In genomic region chr11:57772562-57772961, GRCh38 we compare ENCODE assay signal across 24 cellular contexts. TPM values are rescaled to one million over a fixed set of nuclear protein-coding genes. Genes with fewer than 3 reads are reported as not detected.
DNase-seq lines count a peak whose midpoint lies in the region; ATAC-seq and TF ChIP-seq lines count a peak whose summit lies in the region.
"Had no signal": no experiment of that assay in that cellular context is flagged by ENCODE, and none has a peak within 500 bp of the region (broad histone marks: within the 10 kb centered on the region; RNA-seq: fewer than 3 reads in every experiment).

No MANE protein-coding gene starts in this region.

- peaks cover 70% of the 10 kb centered on the region for H3K4me1 Mint-ChIP-seq in chondrocyte (ENCODE audit: low read depth)
- peaks cover 1 to 32% (median 13%) of the 10 kb centered on the region in 4 donors for H3K4me1 Mint-ChIP-seq in naive thymus-derived CD8-positive, alpha-beta T cell

- no peak overlapping the region for H2BK15ac ChIP-seq in mesenchymal stem cell (ENCODE audit: low read depth, poor library complexity, severe bottlenecking)

- no peak overlapping the region for H3K4me3 Mint-ChIP-seq in chondrocyte (ENCODE audit: unreplicated experiment)
- H3K4me3 Mint-ChIP-seq in naive thymus-derived CD8-positive, alpha-beta T cell, result no peak overlapping the region
- H3K4me3 Mint-ChIP-seq: activated naive CD8-positive, alpha-beta T cell treated with anti-CD3 and anti-CD28 coated beads for 36 hours; CD8-positive, alpha-beta T cell; T-helper 1 cell treated with Interleukin-12 subunit alpha and Interleukin-12 subunit beta and Interleukin-4 antibody, amounts not matched to agents 30 μg/mL and 1 μg/mL, for 36 hours had no signal

- H3K14ac ChIP-seq in mesenchymal stem cell (ENCODE audit: low read length in 2 of 2), result no peak overlapping the region

- no peak overlapping the region for H2AK5ac ChIP-seq in mesenchymal stem cell (ENCODE audit: low read length, severe bottlenecking)

- H3K79me1 ChIP-seq in mesenchymal stem cell (replicated peaks; ENCODE audit: low read length, poor library complexity, severe bottlenecking), result no peaks in the 10 kb centered on the region

- no peak overlapping the region for H3K18ac ChIP-seq in mesenchymal stem cell (ENCODE audit: low read depth in 1 of 2, low read length in 2 of 2)

- H3K4me1 ChIP-seq in cardiac muscle cell (ENCODE audit: low read depth) (peaks cover 42% of the 10 kb centered on the region), right cardiac atrium (ENCODE audit: control insufficient read depth, insufficient read depth, low read length) (peaks cover 25% of the 10 kb centered on the region), mesenchymal stem cell (ENCODE audit: control insufficient read depth, insufficient read depth, low read depth, low read length) (peaks cover 8% of the 10 kb centered on the region), upper lobe of left lung (peaks cover 78 to 90% (median 82%) of the 10 kb centered on the region in 4 donors)

- H3K23ac ChIP-seq in mesenchymal stem cell (ENCODE audit: low read length in 2 of 2), result no peak overlapping the region

- no peak overlapping the region for H2BK5ac ChIP-seq in mesenchymal stem cell (ENCODE audit: low read depth, low read length, poor library complexity, severe bottlenecking)

- H3K4me3 ChIP-seq in cardiac muscle cell (no peak overlapping the region), right cardiac atrium (ENCODE audit: low read length) (no peak overlapping the region), mesenchymal stem cell (ENCODE audit: insufficient read depth in 1 of 2, low read depth in 1 of 2, low read length in 2 of 2) (no peak overlapping the region), upper lobe of left lung (no peak overlapping the region)
- H3K4me3 ChIP-seq: heart right ventricle had no signal

- H4K8ac ChIP-seq in mesenchymal stem cell (ENCODE audit: low read length), result no peak overlapping the region

- 65% methylated on average over 4 of the region's 4 CpGs for WGBS in right cardiac atrium
- 64% methylated on average over 4 of the region's 4 CpGs for WGBS in mesenchymal stem cell
- WGBS in upper lobe of left lung, 2 donors, result 58 to 59% methylated on average over 4 of the region's 4 CpGs

- ATAC-seq in right cardiac atrium (no peak), upper lobe of left lung (ENCODE audit: low FRiP score in 2 of 2) (no peak), GM18498 (IDR thresholded peaks at IDR 0.05; ENCODE audit: unreplicated experiment) (no peak)
- ATAC-seq in naive thymus-derived CD8-positive, alpha-beta T cell, result no peak
- ATAC-seq: CD8-positive, alpha-beta T cell; heart right ventricle; left cardiac atrium had no signal

- H3K36me3 ChIP-seq in cardiac muscle cell (no peaks in the 10 kb centered on the region), mesenchymal stem cell (ENCODE audit: control insufficient read depth in 1 of 2, insufficient read depth in 2 of 2, low read depth in 1 of 2, low read length in 2 of 2) (no peaks in the 10 kb centered on the region), upper lobe of left lung (no peaks in the 10 kb centered on the region)
- H3K36me3 ChIP-seq: heart right ventricle had no signal

- DNase-seq in cardiac muscle cell (ENCODE audit: low read depth in 1 of 2, low spot score in 1 of 2) (no peak), right cardiac atrium (no peak), chondrocyte (ENCODE audit: low spot score) (no peak), mesenchymal stem cell (peak; percentile 55), upper lobe of left lung (no peak), AG20443 (ENCODE audit: low spot score) (no peak)
- no peak for DNase-seq in naive thymus-derived CD8-positive, alpha-beta T cell
- DNase-seq: activated CD4-positive, alpha-beta T cell treated with anti-CD3 and anti-CD28 coated beads for 4 hours; activated naive CD8-positive, alpha-beta T cell treated with anti-CD3 and anti-CD28 coated beads for 36 hours; activated T-cell treated with anti-CD3 and anti-CD28 coated beads for 4 hours; CD8-positive, alpha-beta T cell; cerebellar nuclear complex; GDM1; heart right ventricle; left cardiac atrium; naive B cell; NCI-H2081; RPMI8226 had no signal

- intact Hi-C loops in right cardiac atrium (cut with DNase I), result no loop called here

- H3K27me3 ChIP-seq in cardiac muscle cell (no peaks in the 10 kb centered on the region), right cardiac atrium (ENCODE audit: control insufficient read depth, insufficient read depth) (no peaks in the 10 kb centered on the region), mesenchymal stem cell (ENCODE audit: control insufficient read depth in 1 of 2, insufficient read depth in 1 of 2, low read length in 2 of 2) (no peaks in the 10 kb centered on the region), upper lobe of left lung (no peaks in the 10 kb centered on the region)
- H3K27me3 ChIP-seq: heart right ventricle had no signal

- no peak for TF ChIP-seq EP300 in upper lobe of left lung (IDR thresholded peaks at IDR 0.05)

- no peak for TF ChIP-seq CTCF in cardiac muscle cell (IDR thresholded peaks at IDR 0.05; ENCODE audit: low read depth, low read length)
- no peak for TF ChIP-seq CTCF in chondrocyte (IDR thresholded peaks at IDR 0.05)
- no peak for TF ChIP-seq CTCF in upper lobe of left lung (IDR thresholded peaks at IDR 0.05)

- H3K9me3 Mint-ChIP-seq in chondrocyte (ENCODE audit: low read depth), result no peaks in the 10 kb centered on the region
- H3K9me3 Mint-ChIP-seq in naive thymus-derived CD8-positive, alpha-beta T cell, result no peaks in the 10 kb centered on the region
- H3K9me3 Mint-ChIP-seq: activated naive CD8-positive, alpha-beta T cell treated with anti-CD3 and anti-CD28 coated beads for 36 hours; CD8-positive, alpha-beta T cell; T-helper 1 cell treated with Interleukin-12 subunit alpha and Interleukin-12 subunit beta and Interleukin-4 antibody, amounts not matched to agents 30 μg/mL and 1 μg/mL, for 36 hours had no signal

- H3K27ac ChIP-seq in cardiac muscle cell (peak overlapping the region; percentile 100), right cardiac atrium (ENCODE audit: low read length) (no peak overlapping the region), mesenchymal stem cell (ENCODE audit: low read length, poor library complexity, severe bottlenecking) (no peak overlapping the region), upper lobe of left lung (peak overlapping the region; percentile 31 to 93 (median 64))

- peaks cover 2% of the 10 kb centered on the region for H3K36me3 Mint-ChIP-seq in chondrocyte (ENCODE audit: low read depth)
- H3K36me3 Mint-ChIP-seq in naive thymus-derived CD8-positive, alpha-beta T cell, result peaks cover 0 to 5% (median 0%) of the 10 kb centered on the region in 3 donors

- no peaks in the 10 kb centered on the region for H3K27me3 Mint-ChIP-seq in chondrocyte (ENCODE audit: low read depth)
- no peaks in the 10 kb centered on the region for H3K27me3 Mint-ChIP-seq in naive thymus-derived CD8-positive, alpha-beta T cell
- H3K27me3 Mint-ChIP-seq: activated naive CD8-positive, alpha-beta T cell treated with anti-CD3 and anti-CD28 coated beads for 36 hours; naive B cell had no signal

- peak overlapping the region; percentile 62 for H3K27ac Mint-ChIP-seq in chondrocyte (ENCODE audit: unreplicated experiment)
- peak overlapping the region in 1 of 10 donors; percentile 9 for H3K27ac Mint-ChIP-seq in naive thymus-derived CD8-positive, alpha-beta T cell
- H3K27ac Mint-ChIP-seq: activated naive CD8-positive, alpha-beta T cell treated with anti-CD3 and anti-CD28 coated beads for 36 hours; CD8-positive, alpha-beta T cell; T-helper 1 cell treated with Interleukin-12 subunit alpha and Interleukin-12 subunit beta and Interleukin-4 antibody, amounts not matched to agents 30 μg/mL and 1 μg/mL, for 36 hours had no signal

- H3K9me3 ChIP-seq in cardiac muscle cell (ENCODE audit: low read depth) (no peaks in the 10 kb centered on the region), right cardiac atrium (ENCODE audit: control insufficient read depth, low read length) (no peaks in the 10 kb centered on the region), mesenchymal stem cell (ENCODE audit: control insufficient read depth, low read length) (no peaks in the 10 kb centered on the region), upper lobe of left lung (no peaks in the 10 kb centered on the region)
- H3K9me3 ChIP-seq: heart right ventricle had no signal

- no peak overlapping the region for H3K9ac ChIP-seq in mesenchymal stem cell (ENCODE audit: low read length)

- H3K4me2 ChIP-seq in mesenchymal stem cell (ENCODE audit: low read length, poor library complexity, severe bottlenecking), result no peak overlapping the region

- no peak for TF ChIP-seq POLR2A in upper lobe of left lung (IDR thresholded peaks at IDR 0.05)

- no peak overlapping the region for H2BK120ac ChIP-seq in mesenchymal stem cell (ENCODE audit: low read depth, low read length)

- H3K4ac ChIP-seq in mesenchymal stem cell (ENCODE audit: low read depth in 1 of 2, low read length in 2 of 2), result no peak overlapping the region

- no peak overlapping the region for H2BK12ac ChIP-seq in mesenchymal stem cell (ENCODE audit: low read length in 2 of 2)

- H2AFZ ChIP-seq in mesenchymal stem cell (ENCODE audit: low read depth, low read length), result no peak overlapping the region

- no peak overlapping the region for H4K91ac ChIP-seq in mesenchymal stem cell (ENCODE audit: low read length)

- POLR2A ChIA-PET in naive thymus-derived CD8-positive, alpha-beta T cell (lab: Charles Lee), result no interaction called here

RNA-seq across cellular contexts. Expression of gene CTNND1, which starts 11.0 kb away (rescaled TPM):
- total RNA-seq in cardiac muscle cell, result 125 and 153 TPM in 2 replicates
- polyA plus RNA-seq in cardiac muscle cell, result 95.4 and 125 TPM in 2 replicates
- 10 to 100 TPM; 66.6 to 98.6 (median 77.5) TPM for total RNA-seq in right cardiac atrium
- polyA plus RNA-seq in right cardiac atrium, result 32.2 TPM
- total RNA-seq in chondrocyte, result 126 to 156 TPM (median 138 TPM) in 3 replicates
- polyA plus RNA-seq in mesenchymal stem cell (2013, experiment 1 of 2), result 66.8 TPM
- polyA plus RNA-seq in mesenchymal stem cell (2013, experiment 2 of 2), result 64.0 TPM
- 100 to 1,000 TPM; 136 to 232 (median 214) TPM for total RNA-seq in upper lobe of left lung
- total RNA-seq in naive thymus-derived CD8-positive, alpha-beta T cell, result 10 to 100 TPM; 17.4 to 19.1 TPM
- 1 to 10 TPM; 1.3 to 1.5 (median 1.5) TPM for polyA plus RNA-seq in naive thymus-derived CD8-positive, alpha-beta T cell

RNA-seq across cellular contexts. Expression of gene BTBD18, which starts 20.9 kb away (rescaled TPM):
- total RNA-seq in cardiac muscle cell (not detected in 2 replicates), right cardiac atrium (not detected), chondrocyte (not detected in 3 replicates), upper lobe of left lung (not detected)
- polyA plus RNA-seq in cardiac muscle cell (1.5 and 2.4 TPM in 2 replicates), right cardiac atrium (0.02 TPM)
- not detected for polyA plus RNA-seq in mesenchymal stem cell (2013, experiment 1 of 2)
- not detected for polyA plus RNA-seq in mesenchymal stem cell (2013, experiment 2 of 2)
- under 1 TPM; 0.18 to 0.30 TPM for total RNA-seq in naive thymus-derived CD8-positive, alpha-beta T cell
- under 1 TPM; 0.25 to 0.76 (median 0.27) TPM for polyA plus RNA-seq in naive thymus-derived CD8-positive, alpha-beta T cell
- total RNA-seq: A673; activated naive CD8-positive, alpha-beta T cell treated with anti-CD3 and anti-CD28 coated beads for 36 hours; CD8-positive, alpha-beta T cell; epithelial cell of proximal tubule; heart right ventricle; left cardiac atrium; LHCN-M2; temporal lobe had no signal
- polyA plus RNA-seq: heart right ventricle had no signal

RNA-seq across cellular contexts. Expression of gene SELENOH, which starts 31.3 kb away (rescaled TPM):
- total RNA-seq in cardiac muscle cell (311 and 358 TPM in 2 replicates), right cardiac atrium (100 to 1,000 TPM in 2 of 4 donors, 10 to 100 TPM in 2; 91.3 to 110 (median 99.1) TPM), chondrocyte (84.4 to 92.1 TPM (median 87.3 TPM) in 3 replicates), upper lobe of left lung (100 to 1,000 TPM in 5 of 6 donors, 10 to 100 TPM in 1; 56.6 to 138 (median 120) TPM)
- polyA plus RNA-seq in cardiac muscle cell (257 and 289 TPM in 2 replicates), right cardiac atrium (163 TPM)
- 210 TPM for polyA plus RNA-seq in mesenchymal stem cell (2013, experiment 1 of 2)
- polyA plus RNA-seq in mesenchymal stem cell (2013, experiment 2 of 2), result 217 TPM
- total RNA-seq in naive thymus-derived CD8-positive, alpha-beta T cell, result 100 to 1,000 TPM; 142 to 146 TPM
- polyA plus RNA-seq in naive thymus-derived CD8-positive, alpha-beta T cell, result 100 to 1,000 TPM; 294 to 419 (median 342) TPM

Comparison
In these comparisons a context has a peak if more than half of its experiments do, and no peak if none do; other contexts are left out.
1. H3K27ac ChIP-seq: peak in cardiac muscle cell (single experiment) and upper lobe of left lung (4 of 4); none in right cardiac atrium (single experiment) and mesenchymal stem cell (single experiment).